In genomic region chr9:116695441-116695840, GRCh38 we compare ENCODE assay signal across 21 cellular contexts. TPM values are rescaled to one million over a fixed set of nuclear protein-coding genes. Genes with fewer than 3 reads are reported as not detected.
DNase-seq lines count a peak whose midpoint lies in the region; ATAC-seq, FAIRE-seq and TF ChIP-seq lines count a peak whose summit lies in the region.
"Had no signal": no experiment of that assay in that cellular context is flagged by ENCODE, and none has a peak within 500 bp of the region (broad histone marks: within the 10 kb centered on the region; RNA-seq: fewer than 3 reads in every experiment).

No MANE protein-coding gene starts in this region.

- intact Hi-C loops in Right ventricle myocardium superior (cut with DNase I) (no loop called here), Right ventricle myocardium inferior (cut with DNase I) (no loop called here), upper lobe of right lung (cut with DNase I) (no loop called here)

- POLR2A ChIA-PET in naive thymus-derived CD8-positive, alpha-beta T cell (lab: Charles Lee) = no interaction called here

- H3K27me3 ChIP-seq in upper lobe of right lung = no peaks in the 10 kb centered on the region
- H3K27me3 ChIP-seq: BE2C had no signal

- no peak for TF ChIP-seq POLR2A in GM12891 (IDR thresholded peaks at IDR 0.05; ENCODE audit: low read depth, low read length)

- H3K4me3 ChIP-seq in fibroblast of villous mesenchyme (ENCODE audit: low read depth, low read length) (no peak overlapping the region), upper lobe of right lung (no peak overlapping the region)
- H3K4me3 ChIP-seq: PC-9, SK-N-MC had no signal

- no peak for TF ChIP-seq CTCF in fibroblast of villous mesenchyme (IDR thresholded peaks at IDR 0.05; ENCODE audit: insufficient read depth, low read depth, low read length)
- no peak for TF ChIP-seq CTCF in upper lobe of right lung (IDR thresholded peaks at IDR 0.05)

- H3K27me3 Mint-ChIP-seq in naive thymus-derived CD8-positive, alpha-beta T cell = no peaks in the 10 kb centered on the region
- H3K27me3 Mint-ChIP-seq: CD8-positive, alpha-beta memory T cell had no signal

- peaks cover 26 to 56% (median 48%) of the 10 kb centered on the region in 3 donors for H3K36me3 Mint-ChIP-seq in naive thymus-derived CD8-positive, alpha-beta T cell

- H3K4me1 Mint-ChIP-seq in naive thymus-derived CD8-positive, alpha-beta T cell = peaks cover 15 to 50% (median 48%) of the 10 kb centered on the region in 4 donors

- peaks cover 30% of the 10 kb centered on the region for H3K36me3 ChIP-seq in upper lobe of right lung

- H3K9me3 Mint-ChIP-seq in naive thymus-derived CD8-positive, alpha-beta T cell = peaks cover 2 to 18% (median 8%) of the 10 kb centered on the region in 9 donors
- H3K9me3 Mint-ChIP-seq: CD8-positive, alpha-beta memory T cell had no signal

- peaks cover 18% of the 10 kb centered on the region for H3K4me1 ChIP-seq in upper lobe of right lung
- H3K4me1 ChIP-seq: BE2C had no signal

- no peak overlapping the region for H3K27ac ChIP-seq in upper lobe of right lung
- H3K27ac ChIP-seq: PC-9, SK-N-MC had no signal

- DNase-seq in Right ventricle myocardium superior (no peak), Right ventricle myocardium inferior (ENCODE audit: missing footprints) (no peak), SK-MEL-5 (ENCODE audit: low read depth, low spot score) (peak; percentile 56), fibroblast of villous mesenchyme (ENCODE audit: low read depth) (peak; percentile 33), upper lobe of right lung (no peak), GM12891 (ENCODE audit: insufficient read length, low spot score) (no peak), cerebellar nuclear complex (lab: John Stamatoyannopoulos, UW) (no peak)
- DNase-seq in naive thymus-derived CD8-positive, alpha-beta T cell = no peak
- DNase-seq: 8988T; BE2C; CD8-positive, alpha-beta memory T cell; DMS79; HCEC 1CT; NCI-H1436 treated with DMSO at 0.1 percent for 48 hours; NCI-H2029 treated with DMSO at 0.1 percent for 48 hours; NCI-H2171 treated with DMSO at 0.1 percent for 48 hours; NCI-H446 treated with DMSO at 0.1 percent for 48 hours; NCI-H748 treated with DMSO at 0.1 percent for 48 hours; PC-9 had no signal

- in situ Hi-C loops in SK-MEL-5 (cut with HindIII; ENCODE audit: low pct_unique_long_range_greater_than_20kb, low sequenced_read_pairs) = no loop called here

- H3K4me3 Mint-ChIP-seq in naive thymus-derived CD8-positive, alpha-beta T cell = no peak overlapping the region
- H3K4me3 Mint-ChIP-seq: CD8-positive, alpha-beta memory T cell had no signal

- H3K27ac Mint-ChIP-seq in naive thymus-derived CD8-positive, alpha-beta T cell = no peak overlapping the region

- ATAC-seq in Right ventricle myocardium superior (ENCODE audit: poor library complexity) (peak; percentile 25), Right ventricle myocardium inferior (no peak), upper lobe of right lung (peak; percentile 45)
- ATAC-seq in naive thymus-derived CD8-positive, alpha-beta T cell = no peak

- FAIRE-seq in GM12891 (lab: Jason Lieb, UNC) = no peak
- FAIRE-seq: D721Med had no signal

- no peaks in the 10 kb centered on the region for H3K9me3 ChIP-seq in upper lobe of right lung
- H3K9me3 ChIP-seq: BE2C had no signal

TF ChIP-seq in GM12891, 5 proteins besides CTCF, POLR2A, EP300 and RAD21:
- TF ChIP-seq TAF1 (IDR thresholded peaks at IDR 0.05; ENCODE audit: low read depth, low read length) = no peak
- TF ChIP-seq PAX5 (IDR thresholded peaks at IDR 0.05; ENCODE audit: insufficient read depth, low read length, severe bottlenecking) = no peak
- TF ChIP-seq SPI1 (IDR thresholded peaks at IDR 0.05; ENCODE audit: low read depth, low read length) = no peak
- TF ChIP-seq POLR2AphosphoS5 (IDR thresholded peaks at IDR 0.05; ENCODE audit: low read depth, low read length) = no peak
- TF ChIP-seq POU2F2 (IDR thresholded peaks at IDR 0.05; ENCODE audit: low read depth, low read length) = no peak

RNA-seq across cellular contexts. Expression of gene TRIM32, which starts 8.3 kb away (rescaled TPM):
- total RNA-seq in Right ventricle myocardium superior (15.2 TPM), Right ventricle myocardium inferior (15.6 TPM), fibroblast of villous mesenchyme (29.6 and 41.5 TPM in 2 replicates), upper lobe of right lung (21.2 TPM)
- total RNA-seq in SK-MEL-5 (2014; rRNA removed; shearing (Covaris generic)) = 29.8 and 30.4 TPM in 2 replicates
- polyA plus RNA-seq in SK-MEL-5 (2015; cell fraction: cytosol; rRNA removed) = 20.6 and 24.8 TPM in 2 replicates
- 15.4 and 23.5 TPM in 2 replicates for polyA plus RNA-seq in SK-MEL-5 (2015; cell fraction: nucleus; rRNA removed)
- 4.7 TPM for polyA plus RNA-seq in GM12891 (2012; ENCODE audit: low read depth, missing spikeins)
- 10 to 100 TPM; 14.1 to 15.9 TPM for total RNA-seq in naive thymus-derived CD8-positive, alpha-beta T cell
- 10 to 100 TPM in 2 of 3 donors, 1 to 10 TPM in 1; 8.4 to 16.1 (median 11.4) TPM for polyA plus RNA-seq in naive thymus-derived CD8-positive, alpha-beta T cell

Comparison
In these comparisons a context has a peak if more than half of its experiments do, and no peak if none do; other contexts are left out.
1. ATAC-seq: peak in Right ventricle myocardium superior (single experiment) and upper lobe of right lung (single experiment); none in Right ventricle myocardium inferior (single experiment) and naive thymus-derived CD8-positive, alpha-beta T cell (0 of 2).
2. DNase-seq: peak in SK-MEL-5 (single experiment) and fibroblast of villous mesenchyme (single experiment); none in Right ventricle myocardium superior (single experiment), Right ventricle myocardium inferior (single experiment), upper lobe of right lung (single experiment), GM12891 (single experiment), cerebellar nuclear complex (0 of 2) and naive thymus-derived CD8-positive, alpha-beta T cell (0 of 10).